ENCODE assay signal across 10 cellular contexts in genomic region chr2:151878655-151879563, GRCh38. TPM values are rescaled to one million over a fixed set of nuclear protein-coding genes. Genes with fewer than 3 reads are reported as not detected.
DNase-seq lines count a peak whose midpoint lies in the region; ATAC-seq, FAIRE-seq and TF ChIP-seq lines count a peak whose summit lies in the region.
"Had no signal": no experiment of that assay in that cellular context is flagged by ENCODE, and none has a peak within 500 bp of the region (broad histone marks: within the 10 kb centered on the region; RNA-seq: fewer than 3 reads in every experiment).

No MANE protein-coding gene starts in this region.

- intact Hi-C loops in activated CD8-positive, alpha-beta T cell treated with anti-CD3 and anti-CD28 coated beads for 36 hours (cut with micrococcal nuclease): no loop called here

- H3K4me1 ChIP-seq in OCI-LY3 (ENCODE audit: low read length): peaks cover 9% of the 10 kb centered on the region
- H3K4me1 ChIP-seq in subcutaneous abdominal adipose tissue (ENCODE audit: control insufficient read depth in 5 of 5, insufficient read depth in 5 of 5, low read length in 5 of 5): peaks cover 0 to 20% (median 14%) of the 10 kb centered on the region in 5 donors

- no peak for FAIRE-seq in HTR-8/SVneo (lab: Jason Lieb, UNC)

- CTCF ChIA-PET in activated CD8-positive, alpha-beta T cell treated with anti-CD3 and anti-CD28 coated beads for 36 hours (lab: Charles Lee): interaction anchor here (1.1 to 1.2 kb wide), 2 partner anchors 147 to 158 kb away, joined by 4 to 5 read pairs; no protein-coding TSS in a partner anchor
- CTCF ChIA-PET in activated CD8-positive, alpha-beta T cell treated with anti-CD3 and anti-CD28 coated beads, Interleukin-2, amount 10 ng/mL, durations not matched to agents 7 days and 5 days (lab: Charles Lee): interaction anchor here (1.1 to 1.2 kb wide), 2 partner anchors 71 to 146 kb away, joined by 3 to 4 read pairs; no protein-coding TSS in a partner anchor
- CTCF ChIA-PET in RWPE1 (lab: Yijun Ruan, JAX): no interaction called here

- no peak overlapping the region for H3K27ac Mint-ChIP-seq in activated CD8-positive, alpha-beta T cell treated with anti-CD3 and anti-CD28 coated beads for 36 hours
- H3K27ac Mint-ChIP-seq in activated CD8-positive, alpha-beta T cell treated with anti-CD3 and anti-CD28 coated beads, Interleukin-2, amount 10 ng/mL, durations not matched to agents 7 days and 5 days: no peak overlapping the region

- peak overlapping the region; percentile 2; the same call in 1 of the 2 replicates for H3K4me2 ChIP-seq in OCI-LY3 (ENCODE audit: low read length)

- H4K20me1 ChIP-seq in OCI-LY3 (ENCODE audit: insufficient read depth, low read length): no peaks in the 10 kb centered on the region

- no peak overlapping the region for H3K4me3 ChIP-seq in OCI-LY3 (ENCODE audit: low read length)
- no peak overlapping the region for H3K4me3 ChIP-seq in fibroblast of mammary gland (ENCODE audit: control insufficient read depth, low read depth, low read length)
- no peak overlapping the region for H3K4me3 ChIP-seq in subcutaneous abdominal adipose tissue (ENCODE audit: low read depth in 1 of 5, low read length in 5 of 5)

- no peak for TF ChIP-seq CTCF in activated CD8-positive, alpha-beta T cell treated with anti-CD3 and anti-CD28 coated beads for 36 hours (IDR thresholded peaks at IDR 0.05)
- TF ChIP-seq CTCF in OCI-LY3 (IDR thresholded peaks at IDR 0.05; ENCODE audit: low read depth, low read length): no peak
- no peak for TF ChIP-seq CTCF in fibroblast of mammary gland (conservative IDR thresholded peaks at IDR 0.05; ENCODE audit: control insufficient read depth, insufficient read depth, low read depth, low read length)
- TF ChIP-seq CTCF in RWPE1 (conservative IDR thresholded peaks at IDR 0.05; ENCODE audit: low read depth): no peak

- H3K9me3 ChIP-seq in OCI-LY3 (ENCODE audit: insufficient read depth, low read length): no peaks in the 10 kb centered on the region
- H3K9me3 ChIP-seq in subcutaneous abdominal adipose tissue (ENCODE audit: control insufficient read depth in 5 of 5, low read length in 5 of 5): no peaks in the 10 kb centered on the region

- H3K27me3 Mint-ChIP-seq in activated CD8-positive, alpha-beta T cell treated with anti-CD3 and anti-CD28 coated beads for 36 hours: peaks cover 2% of the 10 kb centered on the region
- no peaks in the 10 kb centered on the region for H3K27me3 Mint-ChIP-seq in activated CD8-positive, alpha-beta T cell treated with anti-CD3 and anti-CD28 coated beads, Interleukin-2, amount 10 ng/mL, durations not matched to agents 7 days and 5 days (ENCODE audit: low read depth)

- no peaks in the 10 kb centered on the region for H3K36me3 Mint-ChIP-seq in activated CD8-positive, alpha-beta T cell treated with anti-CD3 and anti-CD28 coated beads for 36 hours (ENCODE audit: low read depth)
- no peaks in the 10 kb centered on the region for H3K36me3 Mint-ChIP-seq in activated CD8-positive, alpha-beta T cell treated with anti-CD3 and anti-CD28 coated beads, Interleukin-2, amount 10 ng/mL, durations not matched to agents 7 days and 5 days (ENCODE audit: low read depth)

- POLR2A ChIA-PET in activated CD8-positive, alpha-beta T cell treated with anti-CD3 and anti-CD28 coated beads for 36 hours (lab: Charles Lee): no interaction called here
- POLR2A ChIA-PET in activated CD8-positive, alpha-beta T cell treated with anti-CD3 and anti-CD28 coated beads, Interleukin-2, amount 10 ng/mL, durations not matched to agents 7 days and 5 days (lab: Charles Lee): no interaction called here
- POLR2A ChIA-PET in RWPE1 (lab: Yijun Ruan, JAX; ENCODE audit: low non-redundant PET): no interaction called here

- no peak for DNase-seq in activated CD8-positive, alpha-beta T cell treated with anti-CD3 and anti-CD28 coated beads for 36 hours
- no peak for DNase-seq in activated CD8-positive, alpha-beta T cell treated with anti-CD3 and anti-CD28 coated beads, Interleukin-2, amount 10 ng/mL, durations not matched to agents 7 days and 5 days
- DNase-seq in fibroblast of mammary gland (ENCODE audit: low read depth): peak; percentile 41
- DNase-seq in stimulated activated naive CD4-positive, alpha-beta T cell treated with Interleukin-2 at 50 U/mL for 16 hours (lab: John Stamatoyannopoulos, UW): no peak
- no peak for DNase-seq in RWPE1 (ENCODE audit: low spot score)
- DNase-seq in HTR-8/SVneo (ENCODE audit: insufficient read length, low spot score): no peak
- DNase-seq: brain microvascular endothelial cell, IMR-90 had no signal

- no peak overlapping the region for H3K4me3 Mint-ChIP-seq in activated CD8-positive, alpha-beta T cell treated with anti-CD3 and anti-CD28 coated beads for 36 hours
- no peak overlapping the region for H3K4me3 Mint-ChIP-seq in activated CD8-positive, alpha-beta T cell treated with anti-CD3 and anti-CD28 coated beads, Interleukin-2, amount 10 ng/mL, durations not matched to agents 7 days and 5 days

- no peaks in the 10 kb centered on the region for H3K79me2 ChIP-seq in OCI-LY3 (ENCODE audit: low read length)

- H3K36me3 ChIP-seq in OCI-LY3 (replicated peaks; ENCODE audit: low read depth, low read length) (no peaks in the 10 kb centered on the region), subcutaneous abdominal adipose tissue (ENCODE audit: control insufficient read depth in 5 of 5, insufficient read depth in 5 of 5, low read length in 5 of 5) (no peaks in the 10 kb centered on the region)
- H3K36me3 ChIP-seq: brain microvascular endothelial cell had no signal

- H3K27ac ChIP-seq in OCI-LY3 (ENCODE audit: low read length): no peak overlapping the region
- H3K27ac ChIP-seq in subcutaneous abdominal adipose tissue (ENCODE audit: low read depth, low read length): peak overlapping the region; percentile 11
- H3K27ac ChIP-seq in RWPE1: no peak overlapping the region
- H3K27ac ChIP-seq: brain microvascular endothelial cell had no signal

- H3K9ac ChIP-seq in OCI-LY3 (ENCODE audit: low read length) (no peak overlapping the region), subcutaneous abdominal adipose tissue (ENCODE audit: low read length in 5 of 5) (no peak overlapping the region)

- no peak overlapping the region for H2AFZ ChIP-seq in OCI-LY3 (ENCODE audit: low read depth, low read length)

- ATAC-seq in activated CD8-positive, alpha-beta T cell treated with anti-CD3 and anti-CD28 coated beads for 36 hours: peak; percentile 61
- ATAC-seq in activated CD8-positive, alpha-beta T cell treated with anti-CD3 and anti-CD28 coated beads, Interleukin-2, amount 10 ng/mL, durations not matched to agents 7 days and 5 days: no peak

- peaks cover 9% of the 10 kb centered on the region for H3K27me3 ChIP-seq in OCI-LY3 (ENCODE audit: low read depth, low read length)
- no peaks in the 10 kb centered on the region for H3K27me3 ChIP-seq in subcutaneous abdominal adipose tissue (ENCODE audit: control insufficient read depth in 5 of 5, insufficient read depth in 4 of 5, low read length in 5 of 5)
- H3K27me3 ChIP-seq: brain microvascular endothelial cell had no signal

- peaks cover 9% of the 10 kb centered on the region for H3K4me1 Mint-ChIP-seq in activated CD8-positive, alpha-beta T cell treated with anti-CD3 and anti-CD28 coated beads for 36 hours (ENCODE audit: low read depth)
- no peaks in the 10 kb centered on the region for H3K4me1 Mint-ChIP-seq in activated CD8-positive, alpha-beta T cell treated with anti-CD3 and anti-CD28 coated beads, Interleukin-2, amount 10 ng/mL, durations not matched to agents 7 days and 5 days (ENCODE audit: low read depth)

- H3K9me3 Mint-ChIP-seq in activated CD8-positive, alpha-beta T cell treated with anti-CD3 and anti-CD28 coated beads for 36 hours: peaks cover 1% of the 10 kb centered on the region
- H3K9me3 Mint-ChIP-seq in activated CD8-positive, alpha-beta T cell treated with anti-CD3 and anti-CD28 coated beads, Interleukin-2, amount 10 ng/mL, durations not matched to agents 7 days and 5 days (ENCODE audit: insufficient read depth): no peaks in the 10 kb centered on the region

RNA-seq across cellular contexts. Expression of gene ARL5A, which starts 50.7 kb away (rescaled TPM):
- 10 to 100 TPM; 78.7 to 79.9 TPM for total RNA-seq in activated CD8-positive, alpha-beta T cell treated with anti-CD3 and anti-CD28 coated beads for 36 hours
- 10 to 100 TPM; 54.5 to 54.9 TPM for total RNA-seq in activated CD8-positive, alpha-beta T cell treated with anti-CD3 and anti-CD28 coated beads, Interleukin-2, amount 10 ng/mL, durations not matched to agents 7 days and 5 days
